Comparison of ENCODE assay signal across 1 cellular context in the genomic region with DNA sequence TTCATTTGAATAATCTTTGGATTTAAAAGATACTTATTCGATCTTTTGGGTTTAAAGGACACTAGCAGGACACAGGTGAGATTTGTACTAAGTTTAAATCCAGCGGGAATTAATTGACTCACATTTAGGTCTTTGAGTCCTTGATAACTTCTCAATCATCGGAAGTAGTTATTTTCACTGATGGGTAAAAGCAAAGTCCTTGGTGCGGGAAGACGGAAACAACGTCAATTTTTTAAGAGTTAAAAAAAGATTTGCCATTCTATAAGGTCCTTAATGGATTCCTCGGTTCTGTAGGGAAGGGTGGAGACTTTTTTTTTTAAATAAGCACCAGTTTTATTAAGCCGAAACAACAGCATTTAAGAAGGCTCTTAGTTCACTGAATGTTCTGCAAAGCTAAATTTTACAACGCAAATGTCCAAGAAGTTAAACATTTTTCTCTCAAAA.
A peak's percentile ranks its signal among the peaks of the same experiment; 100 is the strongest.
TF ChIP-seq lines count a peak whose summit lies in the region.

No MANE protein-coding gene starts in this region.

TF ChIP-seq in K562, 482 proteins besides CTCF, POLR2A, EP300 and RAD21 (continued from another document):
- TF ChIP-seq, protein P1, sequence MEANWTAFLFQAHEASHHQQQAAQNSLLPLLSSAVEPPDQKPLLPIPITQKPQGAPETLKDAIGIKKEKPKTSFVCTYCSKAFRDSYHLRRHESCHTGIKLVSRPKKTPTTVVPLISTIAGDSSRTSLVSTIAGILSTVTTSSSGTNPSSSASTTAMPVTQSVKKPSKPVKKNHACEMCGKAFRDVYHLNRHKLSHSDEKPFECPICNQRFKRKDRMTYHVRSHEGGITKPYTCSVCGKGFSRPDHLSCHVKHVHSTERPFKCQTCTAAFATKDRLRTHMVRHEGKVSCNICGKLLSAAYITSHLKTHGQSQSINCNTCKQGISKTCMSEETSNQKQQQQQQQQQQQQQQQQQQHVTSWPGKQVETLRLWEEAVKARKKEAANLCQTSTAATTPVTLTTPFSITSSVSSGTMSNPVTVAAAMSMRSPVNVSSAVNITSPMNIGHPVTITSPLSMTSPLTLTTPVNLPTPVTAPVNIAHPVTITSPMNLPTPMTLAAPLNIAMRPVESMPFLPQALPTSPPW (CRISPR knock-in tag; IDR thresholded peaks at IDR 0.05): 0 out of 2 replicates have a peak, but pooled peaks have one; percentile 13
- TF ChIP-seq ZBTB17 (CRISPR knock-in tag; IDR thresholded peaks at IDR 0.05) (no peak), POLR2H (tag; IDR thresholded peaks at IDR 0.05; ENCODE audit: low read depth) (peak; percentile 87), POLR2B (IDR thresholded peaks at IDR 0.05; ENCODE audit: low read depth, partially characterized antibody) (no peak), ZNF830 (CRISPR knock-in tag; IDR thresholded peaks at IDR 0.05) (0 out of 2 replicates have a peak, but pooled peaks have one; percentile 32), LCOR (CRISPR knock-in tag; IDR thresholded peaks at IDR 0.05) (no peak), POLR2AphosphoS2 (IDR thresholded peaks at IDR 0.05; ENCODE audit: low read length) (peak; percentile 91), CCNT2 (IDR thresholded peaks at IDR 0.05; ENCODE audit: borderline replicate concordance, extremely low read depth, insufficient read length, low read depth, low read length) (peak; percentile 36)
- TF ChIP-seq, protein P2, sequence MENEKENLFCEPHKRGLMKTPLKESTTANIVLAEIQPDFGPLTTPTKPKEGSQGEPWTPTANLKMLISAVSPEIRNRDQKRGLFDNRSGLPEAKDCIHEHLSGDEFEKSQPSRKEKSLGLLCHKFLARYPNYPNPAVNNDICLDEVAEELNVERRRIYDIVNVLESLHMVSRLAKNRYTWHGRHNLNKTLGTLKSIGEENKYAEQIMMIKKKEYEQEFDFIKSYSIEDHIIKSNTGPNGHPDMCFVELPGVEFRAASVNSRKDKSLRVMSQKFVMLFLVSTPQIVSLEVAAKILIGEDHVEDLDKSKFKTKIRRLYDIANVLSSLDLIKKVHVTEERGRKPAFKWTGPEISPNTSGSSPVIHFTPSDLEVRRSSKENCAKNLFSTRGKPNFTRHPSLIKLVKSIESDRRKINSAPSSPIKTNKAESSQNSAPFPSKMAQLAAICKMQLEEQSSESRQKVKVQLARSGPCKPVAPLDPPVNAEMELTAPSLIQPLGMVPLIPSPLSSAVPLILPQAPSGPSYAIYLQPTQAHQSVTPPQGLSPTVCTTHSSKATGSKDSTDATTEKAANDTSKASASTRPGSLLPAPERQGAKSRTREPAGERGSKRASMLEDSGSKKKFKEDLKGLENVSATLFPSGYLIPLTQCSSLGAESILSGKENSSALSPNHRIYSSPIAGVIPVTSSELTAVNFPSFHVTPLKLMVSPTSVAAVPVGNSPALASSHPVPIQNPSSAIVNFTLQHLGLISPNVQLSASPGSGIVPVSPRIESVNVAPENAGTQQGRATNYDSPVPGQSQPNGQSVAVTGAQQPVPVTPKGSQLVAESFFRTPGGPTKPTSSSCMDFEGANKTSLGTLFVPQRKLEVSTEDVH (IDR thresholded peaks at IDR 0.05; ENCODE audit: low read depth, partially characterized antibody): peak; percentile 13
- TF ChIP-seq, protein P3, sequence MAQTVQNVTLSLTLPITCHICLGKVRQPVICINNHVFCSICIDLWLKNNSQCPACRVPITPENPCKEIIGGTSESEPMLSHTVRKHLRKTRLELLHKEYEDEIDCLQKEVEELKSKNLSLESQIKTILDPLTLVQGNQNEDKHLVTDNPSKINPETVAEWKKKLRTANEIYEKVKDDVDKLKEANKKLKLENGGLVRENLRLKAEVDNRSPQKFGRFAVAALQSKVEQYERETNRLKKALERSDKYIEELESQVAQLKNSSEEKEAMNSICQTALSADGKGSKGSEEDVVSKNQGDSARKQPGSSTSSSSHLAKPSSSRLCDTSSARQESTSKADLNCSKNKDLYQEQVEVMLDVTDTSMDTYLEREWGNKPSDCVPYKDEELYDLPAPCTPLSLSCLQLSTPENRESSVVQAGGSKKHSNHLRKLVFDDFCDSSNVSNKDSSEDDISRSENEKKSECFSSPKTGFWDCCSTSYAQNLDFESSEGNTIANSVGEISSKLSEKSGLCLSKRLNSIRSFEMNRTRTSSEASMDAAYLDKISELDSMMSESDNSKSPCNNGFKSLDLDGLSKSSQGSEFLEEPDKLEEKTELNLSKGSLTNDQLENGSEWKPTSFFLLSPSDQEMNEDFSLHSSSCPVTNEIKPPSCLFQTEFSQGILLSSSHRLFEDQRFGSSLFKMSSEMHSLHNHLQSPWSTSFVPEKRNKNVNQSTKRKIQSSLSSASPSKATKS (CRISPR knock-in tag; IDR thresholded peaks at IDR 0.05): peak; percentile 49; the same call in 1 of the 2 replicates
- TF ChIP-seq, protein P4, sequence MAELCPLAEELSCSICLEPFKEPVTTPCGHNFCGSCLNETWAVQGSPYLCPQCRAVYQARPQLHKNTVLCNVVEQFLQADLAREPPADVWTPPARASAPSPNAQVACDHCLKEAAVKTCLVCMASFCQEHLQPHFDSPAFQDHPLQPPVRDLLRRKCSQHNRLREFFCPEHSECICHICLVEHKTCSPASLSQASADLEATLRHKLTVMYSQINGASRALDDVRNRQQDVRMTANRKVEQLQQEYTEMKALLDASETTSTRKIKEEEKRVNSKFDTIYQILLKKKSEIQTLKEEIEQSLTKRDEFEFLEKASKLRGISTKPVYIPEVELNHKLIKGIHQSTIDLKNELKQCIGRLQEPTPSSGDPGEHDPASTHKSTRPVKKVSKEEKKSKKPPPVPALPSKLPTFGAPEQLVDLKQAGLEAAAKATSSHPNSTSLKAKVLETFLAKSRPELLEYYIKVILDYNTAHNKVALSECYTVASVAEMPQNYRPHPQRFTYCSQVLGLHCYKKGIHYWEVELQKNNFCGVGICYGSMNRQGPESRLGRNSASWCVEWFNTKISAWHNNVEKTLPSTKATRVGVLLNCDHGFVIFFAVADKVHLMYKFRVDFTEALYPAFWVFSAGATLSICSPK (IDR thresholded peaks at IDR 0.05; ENCODE audit: borderline replicate concordance): no peak
- TF ChIP-seq, protein P5, sequence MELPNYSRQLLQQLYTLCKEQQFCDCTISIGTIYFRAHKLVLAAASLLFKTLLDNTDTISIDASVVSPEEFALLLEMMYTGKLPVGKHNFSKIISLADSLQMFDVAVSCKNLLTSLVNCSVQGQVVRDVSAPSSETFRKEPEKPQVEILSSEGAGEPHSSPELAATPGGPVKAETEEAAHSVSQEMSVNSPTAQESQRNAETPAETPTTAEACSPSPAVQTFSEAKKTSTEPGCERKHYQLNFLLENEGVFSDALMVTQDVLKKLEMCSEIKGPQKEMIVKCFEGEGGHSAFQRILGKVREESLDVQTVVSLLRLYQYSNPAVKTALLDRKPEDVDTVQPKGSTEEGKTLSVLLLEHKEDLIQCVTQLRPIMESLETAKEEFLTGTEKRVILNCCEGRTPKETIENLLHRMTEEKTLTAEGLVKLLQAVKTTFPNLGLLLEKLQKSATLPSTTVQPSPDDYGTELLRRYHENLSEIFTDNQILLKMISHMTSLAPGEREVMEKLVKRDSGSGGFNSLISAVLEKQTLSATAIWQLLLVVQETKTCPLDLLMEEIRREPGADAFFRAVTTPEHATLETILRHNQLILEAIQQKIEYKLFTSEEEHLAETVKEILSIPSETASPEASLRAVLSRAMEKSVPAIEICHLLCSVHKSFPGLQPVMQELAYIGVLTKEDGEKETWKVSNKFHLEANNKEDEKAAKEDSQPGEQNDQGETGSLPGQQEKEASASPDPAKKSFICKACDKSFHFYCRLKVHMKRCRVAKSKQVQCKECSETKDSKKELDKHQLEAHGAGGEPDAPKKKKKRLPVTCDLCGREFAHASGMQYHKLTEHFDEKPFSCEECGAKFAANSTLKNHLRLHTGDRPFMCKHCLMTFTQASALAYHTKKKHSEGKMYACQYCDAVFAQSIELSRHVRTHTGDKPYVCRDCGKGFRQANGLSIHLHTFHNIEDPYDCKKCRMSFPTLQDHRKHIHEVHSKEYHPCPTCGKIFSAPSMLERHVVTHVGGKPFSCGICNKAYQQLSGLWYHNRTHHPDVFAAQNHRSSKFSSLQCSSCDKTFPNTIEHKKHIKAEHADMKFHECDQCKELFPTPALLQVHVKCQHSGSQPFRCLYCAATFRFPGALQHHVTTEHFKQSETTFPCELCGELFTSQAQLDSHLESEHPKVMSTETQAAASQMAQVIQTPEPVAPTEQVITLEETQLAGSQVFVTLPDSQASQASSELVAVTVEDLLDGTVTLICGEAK (IDR thresholded peaks at IDR 0.05): peak; percentile 78
- TF ChIP-seq, protein P5 (CRISPR knock-in tag; IDR thresholded peaks at IDR 0.05): no peak
